In the genomic region with DNA sequence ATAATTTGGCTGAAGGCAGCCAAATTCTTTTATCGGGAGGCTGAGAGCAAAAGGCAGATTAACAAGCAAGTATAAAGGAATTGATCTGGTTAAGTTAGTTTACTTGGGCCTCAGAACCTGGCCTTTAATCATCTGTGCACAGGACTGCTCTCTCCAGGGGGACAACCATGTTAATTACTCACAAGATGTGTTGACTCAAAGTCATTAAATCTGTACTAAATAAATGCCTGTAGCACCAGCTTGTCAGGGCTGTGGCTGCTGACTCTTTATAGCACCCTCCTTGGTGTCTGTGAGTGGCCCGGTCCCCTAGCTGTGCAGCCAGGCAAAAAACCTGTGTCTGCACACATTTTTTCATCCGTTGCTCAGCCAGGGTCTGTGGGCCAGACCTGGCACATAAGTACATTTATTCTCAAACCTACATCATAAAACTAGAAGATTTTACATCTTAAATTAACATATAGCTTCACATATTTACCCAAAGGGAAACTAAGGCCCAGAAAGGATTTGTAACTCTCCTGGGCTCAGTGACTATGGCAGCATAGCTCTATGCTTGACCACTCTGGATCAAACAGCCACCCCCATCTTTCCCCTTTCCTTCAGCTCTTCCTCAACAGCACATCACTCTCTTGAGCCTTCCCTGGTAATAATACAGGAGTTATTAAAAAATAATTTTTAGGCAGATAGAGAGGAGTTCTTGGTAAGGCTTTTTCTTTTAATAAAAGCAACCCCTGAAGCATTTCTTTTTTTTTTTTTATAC, we compare ENCODE assay signal across 16 cellular contexts. TPM values are rescaled to one million over a fixed set of nuclear protein-coding genes. Genes with fewer than 3 reads are reported as not detected.
DNase-seq lines count a peak whose midpoint lies in the region; ATAC-seq and TF ChIP-seq lines count a peak whose summit lies in the region.
"Had no signal": no experiment of that assay in that cellular context is flagged by ENCODE, and none has a peak within 500 bp of the region (broad histone marks: within the 10 kb centered on the region; RNA-seq: fewer than 3 reads in every experiment).

No MANE protein-coding gene starts in this region.

- in situ Hi-C loops in Caki2 (cut with HindIII; ENCODE audit: low pct_unique_long_range_greater_than_20kb, low sequenced_read_pairs) = no loop called here

- no peak overlapping the region for H3K9ac ChIP-seq in endodermal cell (ENCODE audit: extremely low read depth, low read length, poor library complexity, severe bottlenecking)

- H3K27ac ChIP-seq in endodermal cell (ENCODE audit: low read depth, low read length) = no peak overlapping the region
- H3K27ac ChIP-seq: ovary had no signal

- H3K4me1 Mint-ChIP-seq in endodermal cell = peaks cover 3% of the 10 kb centered on the region
- peaks cover 40 to 50% of the 10 kb centered on the region in 2 donors for H3K4me1 Mint-ChIP-seq in natural killer cell

- H3K27ac Mint-ChIP-seq in endodermal cell (peak overlapping the region; percentile 12), natural killer cell (peak overlapping the region in 1 of 2 donors; percentile 76)
- H3K27ac Mint-ChIP-seq: activated T-helper 1 cell treated with anti-CD3 and anti-CD28 coated beads, Interleukin-12 subunit alpha, Interleukin-12 subunit beta, Interleukin-2, Interleukin-4 antibody, amounts not matched to agents 30 ng/mL and 10 ng/mL and 1 ng/mL, durations not matched to agents 14 hours and 24 hours and 36 hours had no signal

- no peak overlapping the region for H3K4me3 ChIP-seq in endodermal cell (ENCODE audit: low read length)
- H3K4me3 ChIP-seq: ovary had no signal

- intact Hi-C loops in natural killer cell (cut with micrococcal nuclease) = no loop called here

- H3K9me3 Mint-ChIP-seq in endodermal cell (peaks cover 27% of the 10 kb centered on the region), natural killer cell (peaks cover 2 to 7% of the 10 kb centered on the region in 2 donors)
- H3K9me3 Mint-ChIP-seq: activated T-helper 1 cell treated with anti-CD3 and anti-CD28 coated beads, Interleukin-12 subunit alpha, Interleukin-12 subunit beta, Interleukin-2, Interleukin-4 antibody, amounts not matched to agents 30 ng/mL and 10 ng/mL and 1 ng/mL, durations not matched to agents 14 hours and 24 hours and 36 hours had no signal

- no peaks in the 10 kb centered on the region for H3K36me3 ChIP-seq in endodermal cell (ENCODE audit: control insufficient read depth, insufficient read depth, low read length)
- H3K36me3 ChIP-seq: ovary had no signal

- no peaks in the 10 kb centered on the region for H3K27me3 Mint-ChIP-seq in endodermal cell (ENCODE audit: insufficient read depth)
- H3K27me3 Mint-ChIP-seq in natural killer cell (ENCODE audit: low read depth in 2 of 2) = no peaks in the 10 kb centered on the region

- H3K4me3 Mint-ChIP-seq in endodermal cell = no peak overlapping the region
- peak overlapping the region; percentile 38 for H3K4me3 Mint-ChIP-seq in natural killer cell
- H3K4me3 Mint-ChIP-seq: activated T-helper 1 cell treated with anti-CD3 and anti-CD28 coated beads, Interleukin-12 subunit alpha, Interleukin-12 subunit beta, Interleukin-2, Interleukin-4 antibody, amounts not matched to agents 30 ng/mL and 10 ng/mL and 1 ng/mL, durations not matched to agents 14 hours and 24 hours and 36 hours had no signal

- 78 to 79% methylated on average over 3 of the region's 3 CpGs for WGBS in endodermal cell (ENCODE audit: insufficient coverage in 1 of 2, insufficient read length in 1 of 2), 2 experiments

- peaks cover 4% of the 10 kb centered on the region for H3K4me1 ChIP-seq in endodermal cell (ENCODE audit: control insufficient read depth, insufficient read depth, low read length)

- peak; percentile 94 for DNase-seq in Caki2 (ENCODE audit: low read depth)
- peak; percentile 85 for DNase-seq in M059J (ENCODE audit: low read depth)
- DNase-seq in endodermal cell = no peak
- no peak for DNase-seq in natural killer cell
- no peak for DNase-seq in globus pallidus (ENCODE audit: low spot score)
- no peak for DNase-seq in epidermal melanocyte (ENCODE audit: insufficient read length, low spot score)
- DNase-seq: activated CD4-positive, alpha-beta T cell treated with anti-CD3 and anti-CD28 coated beads for 48 hours; aorta; effector memory CD4-positive, alpha-beta T cell; MM.1S; NCI-H2107; ovary; stimulated activated CD4-positive, alpha-beta T cell treated with anti-CD3 and anti-CD28 coated beads, Interleukin-2, amount 100 ng/mL, for 24 hours had no signal

- no peaks in the 10 kb centered on the region for H3K9me3 ChIP-seq in endodermal cell (ENCODE audit: control insufficient read depth, low read length)
- H3K9me3 ChIP-seq: ovary had no signal

- ATAC-seq in natural killer cell (peak; percentile 54 to 69 (median 64)), GM19035 (IDR thresholded peaks at IDR 0.05; ENCODE audit: unreplicated experiment) (no peak)
- no peak for ATAC-seq in activated CD4-positive, CD25-positive, alpha-beta regulatory T cell treated with anti-CD3 and anti-CD28 coated beads, Interleukin-2, amount 50 U/mL, for 24 hours

- TF ChIP-seq CTCF in endodermal cell (conservative IDR thresholded peaks at IDR 0.05) (no peak), natural killer cell (IDR thresholded peaks at IDR 0.05) (no peak)

- no peaks in the 10 kb centered on the region for H3K27me3 ChIP-seq in endodermal cell (ENCODE audit: control insufficient read depth, insufficient read depth, low read length, poor library complexity, severe bottlenecking)
- H3K27me3 ChIP-seq: ovary had no signal

- peaks cover 7% of the 10 kb centered on the region for H3K36me3 Mint-ChIP-seq in endodermal cell (ENCODE audit: low read depth)
- H3K36me3 Mint-ChIP-seq in natural killer cell = peaks cover 19% of the 10 kb centered on the region

RNA-seq across cellular contexts. Expression of a gene that starts 51.4 kb away (rescaled TPM):
- total RNA-seq in Caki2 (2014; rRNA removed; shearing (Covaris generic); ENCODE audit: low replicate concordance) = 22.5 and 45.2 TPM in 2 replicates
- total RNA-seq in M059J (2014; rRNA removed; shearing (Covaris generic)) = 78.4 and 110 TPM in 2 replicates
- total RNA-seq in endodermal cell = 10 to 100 TPM; 14.1 to 16.5 TPM
- 2.7 TPM for polyA plus RNA-seq in endodermal cell (2013, experiment 1 of 2)
- 2.9 TPM for polyA plus RNA-seq in endodermal cell (2013, experiment 2 of 2)
- total RNA-seq in natural killer cell = 1 to 10 TPM; 3.5 to 6.8 (median 5.3) TPM

Comparison
In these comparisons a context has a peak if more than half of its experiments do, and no peak if none do; other contexts are left out.
1. DNase-seq: peak in Caki2 (single experiment) and M059J (single experiment); none in endodermal cell (single experiment), natural killer cell (single experiment), globus pallidus (single experiment) and epidermal melanocyte (single experiment).
2. ATAC-seq: peak in natural killer cell (3 of 3); none in activated CD4-positive, CD25-positive, alpha-beta regulatory T cell treated with anti-CD3 and anti-CD28 coated beads, Interleukin-2, amount 50 U/mL, for 24 hours (0 of 2) and GM19035 (single experiment).